In the genomic region with DNA sequence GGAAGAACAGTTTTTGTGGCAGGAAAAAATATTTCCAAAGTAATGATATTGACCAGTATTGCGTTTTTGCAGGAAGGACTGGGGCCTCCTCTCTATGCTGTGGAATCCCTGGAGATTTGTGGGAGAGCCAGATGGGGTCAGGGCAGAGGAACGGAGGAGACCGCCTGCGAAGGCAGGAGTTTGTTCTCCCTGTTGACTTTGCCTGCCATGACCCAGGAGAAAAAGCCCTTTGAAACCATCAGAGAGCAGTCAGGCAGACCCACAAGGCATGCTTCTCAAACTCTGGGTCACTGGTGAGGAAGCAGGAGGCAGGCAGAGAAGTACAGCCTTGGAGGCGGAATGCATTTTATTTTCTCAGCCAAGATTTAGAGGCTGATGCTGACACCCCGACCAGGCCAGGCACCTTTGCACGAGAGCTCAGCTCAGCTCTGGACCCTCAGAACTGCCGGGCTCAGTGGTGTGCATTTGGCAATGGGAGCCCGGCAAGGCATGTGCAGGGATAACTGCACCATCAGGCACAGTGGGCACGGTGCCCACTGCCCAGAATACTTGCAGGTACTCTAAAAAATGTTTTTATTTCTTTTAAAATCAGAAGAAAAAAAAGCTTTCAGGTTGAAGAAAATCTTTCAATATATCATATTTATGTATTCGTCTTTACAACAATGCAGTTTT, we compare ENCODE assay signal across 26 cellular contexts.
"Had no signal": no experiment of that assay in that cellular context is flagged by ENCODE, and none has a peak within 500 bp of the region (broad histone marks: within the 10 kb centered on the region; RNA-seq: fewer than 3 reads in every experiment).

No MANE protein-coding gene starts in this region.

- H3K36me3 ChIP-seq: esophagus muscularis mucosa, gastrocnemius medialis, upper lobe of right lung, WERI-Rb-1 had no signal

- H3K36me3 Mint-ChIP-seq: activated naive CD4-positive, alpha-beta T cell treated with anti-CD3 and anti-CD28 coated beads, Interleukin-2, amount 50 U/mL, for 72 hours; brain; memory B cell had no signal

- H3K4me3 Mint-ChIP-seq: activated CD8-positive, alpha-beta T cell treated with anti-CD3 and anti-CD28 coated beads, Interleukin-2, amount 10 ng/mL, durations not matched to agents 7 days and 5 days; activated T-helper 1 cell treated with anti-CD3 and anti-CD28 coated beads, Interleukin-12 subunit alpha, Interleukin-12 subunit beta, Interleukin-2, Interleukin-4 antibody, amounts not matched to agents 30 ng/mL and 10 ng/mL and 1 ng/mL, durations not matched to agents 14 hours and 24 hours and 36 hours; brain; effector memory CD8-positive, alpha-beta T cell; memory B cell; neural crest cell had no signal

- DNase-seq: activated CD4-positive, alpha-beta T cell treated with anti-CD3 and anti-CD28 coated beads for 1 hour; activated CD4-positive, alpha-beta T cell treated with anti-CD3 and anti-CD28 coated beads, Interleukin-2, amount 50 U/mL, for 1 hour; activated CD8-positive, alpha-beta T cell treated with anti-CD3 and anti-CD28 coated beads, Interleukin-2, amount 10 ng/mL, durations not matched to agents 7 days and 5 days; activated gamma-delta T cell treated with Interleukin-2 at 50 U/mL for 16 hours; aorta; effector memory CD8-positive, alpha-beta T cell; gastrocnemius medialis; left cardiac atrium; mucosa of descending colon; stimulated activated CD4-positive, alpha-beta T cell treated with anti-CD3 and anti-CD28 coated beads, Interleukin-2, amount 100 ng/mL, for 48 hours; stimulated activated CD8-positive, alpha-beta memory T cell treated with anti-CD3 and anti-CD28 coated beads, Interleukin-4, amount 100 ng/mL, for 48 hours; stimulated activated naive CD4-positive, alpha-beta T cell; T-helper 1 cell; testis; upper lobe of right lung; WERI-Rb-1 had no signal

- H3K9me3 ChIP-seq: esophagus muscularis mucosa, gastrocnemius medialis, mucosa of descending colon, testis, upper lobe of right lung had no signal

- H3K4me1 ChIP-seq: upper lobe of right lung had no signal

- ATAC-seq: activated CD8-positive, alpha-beta T cell treated with anti-CD3 and anti-CD28 coated beads, Interleukin-2, amount 10 ng/mL, durations not matched to agents 7 days and 5 days; effector memory CD8-positive, alpha-beta T cell; gastrocnemius medialis; left cardiac atrium; mucosa of descending colon had no signal

- H3K4me3 ChIP-seq: dorsolateral prefrontal cortex, esophagus muscularis mucosa, gastrocnemius medialis, mucosa of descending colon, testis, upper lobe of right lung had no signal

- H3K27me3 ChIP-seq: dorsolateral prefrontal cortex, esophagus muscularis mucosa, gastrocnemius medialis, testis, upper lobe of right lung had no signal

- H3K27ac Mint-ChIP-seq: activated CD8-positive, alpha-beta T cell treated with anti-CD3 and anti-CD28 coated beads, Interleukin-2, amount 10 ng/mL, durations not matched to agents 7 days and 5 days; activated naive CD4-positive, alpha-beta T cell treated with anti-CD3 and anti-CD28 coated beads, Interleukin-2, amount 50 U/mL, for 72 hours; activated T-helper 1 cell treated with anti-CD3 and anti-CD28 coated beads, Interleukin-12 subunit alpha, Interleukin-12 subunit beta, Interleukin-2, Interleukin-4 antibody, amounts not matched to agents 30 ng/mL and 10 ng/mL and 1 ng/mL, durations not matched to agents 14 hours and 24 hours and 36 hours; effector memory CD8-positive, alpha-beta T cell; memory B cell had no signal

- H3K9me3 Mint-ChIP-seq: activated naive CD4-positive, alpha-beta T cell treated with anti-CD3 and anti-CD28 coated beads, Interleukin-2, amount 50 U/mL, for 72 hours; activated T-helper 1 cell treated with anti-CD3 and anti-CD28 coated beads, Interleukin-12 subunit alpha, Interleukin-12 subunit beta, Interleukin-2, Interleukin-4 antibody, amounts not matched to agents 30 ng/mL and 10 ng/mL and 1 ng/mL, durations not matched to agents 14 hours and 24 hours and 36 hours; brain; effector memory CD8-positive, alpha-beta T cell; memory B cell; neural crest cell had no signal

- FAIRE-seq: colon, islet of Langerhans, TTC549 had no signal

- H3K27ac ChIP-seq: dorsolateral prefrontal cortex, esophagus muscularis mucosa, gastrocnemius medialis, testis, upper lobe of right lung, WERI-Rb-1 had no signal
